Comparison of ENCODE assay signal across 1 cellular context in genomic region chr19:3050016-3050415, GRCh38. TPM values are rescaled to one million over a fixed set of nuclear protein-coding genes. Genes with fewer than 3 reads are reported as not detected.
"Had no signal": no experiment of that assay in that cellular context is flagged by ENCODE, and none has a peak within 500 bp of the region (broad histone marks: within the 10 kb centered on the region; RNA-seq: fewer than 3 reads in every experiment).

No MANE protein-coding gene starts in this region.

RNA-seq across cellular contexts. Expression of gene TLE2, which starts 20.9 kb away (rescaled TPM):
- total RNA-seq: M059J had no signal
